ENCODE assay signal across 1 cellular context in the genomic region with DNA sequence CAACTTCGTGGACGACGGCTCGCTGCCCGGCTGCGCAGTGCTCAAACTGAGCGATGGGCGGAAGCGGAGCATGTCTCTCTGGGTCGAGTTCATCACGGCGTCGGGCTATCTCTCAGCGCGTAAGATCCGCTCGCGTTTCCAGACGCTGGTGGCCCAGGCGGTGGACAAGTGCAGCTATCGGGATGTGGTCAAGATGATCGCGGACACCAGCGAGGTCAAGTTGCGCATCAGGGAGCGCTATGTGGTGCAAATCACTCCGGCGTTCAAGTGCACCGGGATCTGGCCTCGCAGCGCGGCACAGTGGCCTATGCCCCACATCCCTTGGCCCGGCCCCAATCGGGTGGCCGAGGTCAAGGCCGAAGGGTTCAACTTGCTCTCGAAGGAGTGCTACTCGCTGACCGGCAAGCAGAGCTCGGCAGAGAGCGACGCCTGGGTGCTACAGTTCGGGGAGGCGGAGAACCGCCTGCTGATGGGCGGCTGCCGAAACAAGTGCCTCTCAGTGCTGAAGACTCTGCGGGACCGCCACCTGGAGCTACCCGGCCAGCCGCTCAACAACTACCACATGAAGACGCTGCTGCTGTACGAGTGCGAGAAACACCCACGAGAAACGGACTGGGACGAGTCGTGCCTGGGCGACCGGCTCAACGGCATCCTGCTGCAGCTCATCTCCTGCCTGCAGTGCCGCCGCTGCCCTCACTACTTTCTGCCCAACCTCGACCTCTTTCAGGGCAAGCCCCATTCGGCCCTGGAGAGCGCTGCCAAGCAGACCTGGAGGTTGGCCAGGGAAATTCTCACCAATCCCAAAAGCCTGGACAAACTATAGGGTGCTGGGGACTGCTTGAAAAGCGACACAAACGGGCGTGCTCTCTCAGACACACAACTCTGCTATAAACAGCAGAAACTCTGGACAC.
TF ChIP-seq lines count a peak whose summit lies in the region.

No MANE protein-coding gene starts in this region.

TF ChIP-seq in H1, 55 proteins besides CTCF, POLR2A, EP300 and RAD21:
- TF ChIP-seq SP1 (IDR thresholded peaks at IDR 0.05; ENCODE audit: low read depth, low read length): 0 out of 2 replicates have a peak, but pooled peaks have one; percentile 37
- no peak for TF ChIP-seq MAFK (IDR thresholded peaks at IDR 0.05; ENCODE audit: low read depth, low read length)
- no peak for TF ChIP-seq TAF7 (optimal IDR thresholded peaks at IDR 0.05; ENCODE audit: borderline replicate concordance, low read depth, low read length)
- TF ChIP-seq JUND (IDR thresholded peaks at IDR 0.05; ENCODE audit: low read length): no peak
- TF ChIP-seq SAP30 (IDR thresholded peaks at IDR 0.05; ENCODE audit: insufficient read depth, insufficient replicate concordance, low read length): no peak
- TF ChIP-seq TBP (IDR thresholded peaks at IDR 0.05; ENCODE audit: low read depth, low read length): 0 out of 2 replicates have a peak, but pooled peaks have one; percentile 8
- no peak for TF ChIP-seq NRF1 (IDR thresholded peaks at IDR 0.05; ENCODE audit: low read depth, low read length)
- no peak for TF ChIP-seq KDM1A (IDR thresholded peaks at IDR 0.05; ENCODE audit: borderline replicate concordance, low read length)
- TF ChIP-seq SP2 (IDR thresholded peaks at IDR 0.05; ENCODE audit: low read length): no peak
- peak; percentile 40 for TF ChIP-seq KDM4A (IDR thresholded peaks at IDR 0.05; ENCODE audit: low read depth, low read length, severe bottlenecking)
- no peak for TF ChIP-seq CBX8 (IDR thresholded peaks at IDR 0.05; ENCODE audit: borderline replicate concordance, low read depth, low read length)
- TF ChIP-seq CHD2 (IDR thresholded peaks at IDR 0.05; ENCODE audit: low read length): no peak
- no peak for TF ChIP-seq GABPA (IDR thresholded peaks at IDR 0.05; ENCODE audit: borderline replicate concordance, insufficient read depth, low read length)
- no peak for TF ChIP-seq SIX5 (IDR thresholded peaks at IDR 0.05; ENCODE audit: low read depth, low read length)
- TF ChIP-seq CHD1 (IDR thresholded peaks at IDR 0.05; ENCODE audit: low read depth, low read length): no peak
- TF ChIP-seq SP4 (IDR thresholded peaks at IDR 0.05; ENCODE audit: low read length): no peak
- TF ChIP-seq PHF8 (conservative IDR thresholded peaks at IDR 0.05; ENCODE audit: low read depth, low read length): no peak
- TF ChIP-seq RFX5 (IDR thresholded peaks at IDR 0.05; ENCODE audit: borderline replicate concordance, low read depth, low read length): no peak
- no peak for TF ChIP-seq ZNF274 (IDR thresholded peaks at IDR 0.05; ENCODE audit: borderline replicate concordance, extremely low read depth, low read length)
- no peak for TF ChIP-seq CREB1 (IDR thresholded peaks at IDR 0.05)
- no peak for TF ChIP-seq SRF (IDR thresholded peaks at IDR 0.05; ENCODE audit: low read depth, low read length)
- TF ChIP-seq EGR1 (IDR thresholded peaks at IDR 0.05; ENCODE audit: borderline replicate concordance, low read depth, low read length): no peak
- no peak for TF ChIP-seq TAF1 (IDR thresholded peaks at IDR 0.05; ENCODE audit: low read depth, low read length)
- TF ChIP-seq RBBP5 (IDR thresholded peaks at IDR 0.05; ENCODE audit: borderline replicate concordance, low read depth, low read length): peak; percentile 49; the same call in 1 of the 2 replicates
- TF ChIP-seq HDAC6 (IDR thresholded peaks at IDR 0.05; ENCODE audit: low read depth, low read length): no peak
- no peak for TF ChIP-seq BACH1 (IDR thresholded peaks at IDR 0.05; ENCODE audit: low read length)
- TF ChIP-seq, protein P1, sequence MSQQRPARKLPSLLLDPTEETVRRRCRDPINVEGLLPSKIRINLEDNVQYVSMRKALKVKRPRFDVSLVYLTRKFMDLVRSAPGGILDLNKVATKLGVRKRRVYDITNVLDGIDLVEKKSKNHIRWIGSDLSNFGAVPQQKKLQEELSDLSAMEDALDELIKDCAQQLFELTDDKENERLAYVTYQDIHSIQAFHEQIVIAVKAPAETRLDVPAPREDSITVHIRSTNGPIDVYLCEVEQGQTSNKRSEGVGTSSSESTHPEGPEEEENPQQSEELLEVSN (IDR thresholded peaks at IDR 0.05): no peak
- no peak for TF ChIP-seq SIRT6 (IDR thresholded peaks at IDR 0.05; ENCODE audit: low read length)
- TF ChIP-seq TCF12 (IDR thresholded peaks at IDR 0.05; ENCODE audit: low read depth, low read length): no peak
- TF ChIP-seq ATF3 (IDR thresholded peaks at IDR 0.05; ENCODE audit: insufficient read depth, low read depth, low read length): no peak
- TF ChIP-seq NANOG (IDR thresholded peaks at IDR 0.05; ENCODE audit: insufficient read depth, low read depth, low read length, poor library complexity, severe bottlenecking): no peak
- no peak for TF ChIP-seq FOSL1 (IDR thresholded peaks at IDR 0.05; ENCODE audit: insufficient read depth, low read depth, low read length)
- TF ChIP-seq SIN3A (conservative IDR thresholded peaks at IDR 0.05 in 1 of 2, IDR thresholded peaks at IDR 0.05 in 1 of 2; ENCODE audit: low read depth in 1 of 2, low read length in 2 of 2): peak in 1 of 2 experiments; percentile 34; a peak in 1 of 4 replicates
- TF ChIP-seq YY1 (IDR thresholded peaks at IDR 0.05; ENCODE audit: low read depth, low read length): no peak
- no peak; the same call in 1 of the 2 replicates for TF ChIP-seq TEAD4 (IDR thresholded peaks at IDR 0.05; ENCODE audit: low read depth, low read length)
- TF ChIP-seq EZH2 (IDR thresholded peaks at IDR 0.05; ENCODE audit: low read depth, low read length, severe bottlenecking): peak; percentile 74
- TF ChIP-seq CHD7 (IDR thresholded peaks at IDR 0.05; ENCODE audit: insufficient replicate concordance, low read length): no peak
- no peak for TF ChIP-seq CBX5 (IDR thresholded peaks at IDR 0.05; ENCODE audit: low read depth, low read length)
- no peak for TF ChIP-seq RNF2 (IDR thresholded peaks at IDR 0.05; ENCODE audit: borderline replicate concordance, low read depth, low read length, missing control alignments, poor library complexity, severe bottlenecking)
- no peak for TF ChIP-seq KDM5A (IDR thresholded peaks at IDR 0.05; ENCODE audit: low read length)
- TF ChIP-seq, protein P2, sequence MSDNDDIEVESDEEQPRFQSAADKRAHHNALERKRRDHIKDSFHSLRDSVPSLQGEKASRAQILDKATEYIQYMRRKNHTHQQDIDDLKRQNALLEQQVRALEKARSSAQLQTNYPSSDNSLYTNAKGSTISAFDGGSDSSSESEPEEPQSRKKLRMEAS (IDR thresholded peaks at IDR 0.05): no peak
- TF ChIP-seq CTBP2 (IDR thresholded peaks at IDR 0.05; ENCODE audit: borderline replicate concordance, insufficient read depth, insufficient read length, low read length): peak; percentile 84
- TF ChIP-seq POLR2AphosphoS5 (IDR thresholded peaks at IDR 0.05; ENCODE audit: low read depth, low read length): no peak; the same call in 1 of the 2 replicates
- no peak for TF ChIP-seq BRCA1 (IDR thresholded peaks at IDR 0.05; ENCODE audit: low read depth, low read length)
- TF ChIP-seq POU5F1 (IDR thresholded peaks at IDR 0.05; ENCODE audit: low read depth, low read length): no peak
- TF ChIP-seq ASH2L (IDR thresholded peaks at IDR 0.05; ENCODE audit: low read length): peak; percentile 78
- TF ChIP-seq RXRA (IDR thresholded peaks at IDR 0.05; ENCODE audit: insufficient read depth, low read depth, low read length): no peak
- TF ChIP-seq HDAC2 (IDR thresholded peaks at IDR 0.05; ENCODE audit: borderline replicate concordance in 1 of 2, low read depth in 2 of 2, low read length in 2 of 2): no peak
- TF ChIP-seq, protein P3, sequence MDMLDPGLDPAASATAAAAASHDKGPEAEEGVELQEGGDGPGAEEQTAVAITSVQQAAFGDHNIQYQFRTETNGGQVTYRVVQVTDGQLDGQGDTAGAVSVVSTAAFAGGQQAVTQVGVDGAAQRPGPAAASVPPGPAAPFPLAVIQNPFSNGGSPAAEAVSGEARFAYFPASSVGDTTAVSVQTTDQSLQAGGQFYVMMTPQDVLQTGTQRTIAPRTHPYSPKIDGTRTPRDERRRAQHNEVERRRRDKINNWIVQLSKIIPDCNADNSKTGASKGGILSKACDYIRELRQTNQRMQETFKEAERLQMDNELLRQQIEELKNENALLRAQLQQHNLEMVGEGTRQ (IDR thresholded peaks at IDR 0.05; ENCODE audit: low read length): no peak
- TF ChIP-seq, protein P4, sequence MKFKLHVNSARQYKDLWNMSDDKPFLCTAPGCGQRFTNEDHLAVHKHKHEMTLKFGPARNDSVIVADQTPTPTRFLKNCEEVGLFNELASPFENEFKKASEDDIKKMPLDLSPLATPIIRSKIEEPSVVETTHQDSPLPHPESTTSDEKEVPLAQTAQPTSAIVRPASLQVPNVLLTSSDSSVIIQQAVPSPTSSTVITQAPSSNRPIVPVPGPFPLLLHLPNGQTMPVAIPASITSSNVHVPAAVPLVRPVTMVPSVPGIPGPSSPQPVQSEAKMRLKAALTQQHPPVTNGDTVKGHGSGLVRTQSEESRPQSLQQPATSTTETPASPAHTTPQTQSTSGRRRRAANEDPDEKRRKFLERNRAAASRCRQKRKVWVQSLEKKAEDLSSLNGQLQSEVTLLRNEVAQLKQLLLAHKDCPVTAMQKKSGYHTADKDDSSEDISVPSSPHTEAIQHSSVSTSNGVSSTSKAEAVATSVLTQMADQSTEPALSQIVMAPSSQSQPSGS (IDR thresholded peaks at IDR 0.05; ENCODE audit: low read length): no peak
- TF ChIP-seq JUN (IDR thresholded peaks at IDR 0.05; ENCODE audit: low read depth, low read length): no peak
- TF ChIP-seq BCL11A (IDR thresholded peaks at IDR 0.05; ENCODE audit: low read depth in 2 of 2, low read length in 2 of 2): no peak
- TF ChIP-seq CEBPB (IDR thresholded peaks at IDR 0.05; ENCODE audit: low read depth, low read length): no peak
- no peak for TF ChIP-seq GTF2F1 (IDR thresholded peaks at IDR 0.05; ENCODE audit: borderline replicate concordance, low read depth, low read length)
- peak; percentile 80; the same call in 1 of the 2 replicates for TF ChIP-seq SUZ12 (IDR thresholded peaks at IDR 0.05; ENCODE audit: low read length)
TF ChIP-seq in H1: peak in this region for 9.
